Comparison of ENCODE assay signal across 8 cellular contexts in genomic region chr19:40713939-40714338, GRCh38. TPM values are rescaled to one million over a fixed set of nuclear protein-coding genes. Genes with fewer than 3 reads are reported as not detected.
DNase-seq lines count a peak whose midpoint lies in the region; ATAC-seq and TF ChIP-seq lines count a peak whose summit lies in the region.
"Had no signal": no experiment of that assay in that cellular context is flagged by ENCODE, and none has a peak within 500 bp of the region (broad histone marks: within the 10 kb centered on the region; RNA-seq: fewer than 3 reads in every experiment).

No MANE protein-coding gene starts in this region.

- H3K36me3 Mint-ChIP-seq in HFFc6 (ENCODE audit: low read depth) (peaks cover 10% of the 10 kb centered on the region; the same call in 1 of the 2 replicates), immature natural killer cell (peaks cover 10 to 19% (median 13%) of the 10 kb centered on the region in 3 donors)
- peaks cover 59% of the 10 kb centered on the region for H3K36me3 Mint-ChIP-seq in activated T-helper 17 cell treated with anti-CD3 and anti-CD28 coated beads, Interleukin-2, amount 50 U/mL, for 72 hours (ENCODE audit: low read depth)

- H3K27ac Mint-ChIP-seq in HFFc6 (peak overlapping the region; percentile 100), immature natural killer cell (peak overlapping the region; percentile 97 to 99 (median 98))
- H3K27ac Mint-ChIP-seq in activated T-helper 17 cell treated with anti-CD3 and anti-CD28 coated beads, Interleukin-2, amount 50 U/mL, for 72 hours = no peak overlapping the region

- H3K27me3 Mint-ChIP-seq in HFFc6 (ENCODE audit: insufficient read depth) (peaks cover 5% of the 10 kb centered on the region), immature natural killer cell (ENCODE audit: low read depth in 3 of 3) (peaks cover 10 to 21% (median 16%) of the 10 kb centered on the region in 3 donors)
- H3K27me3 Mint-ChIP-seq in activated T-helper 17 cell treated with anti-CD3 and anti-CD28 coated beads, Interleukin-2, amount 50 U/mL, for 72 hours = no peaks in the 10 kb centered on the region

- no peak for ATAC-seq in activated T-helper 17 cell treated with anti-CD3 and anti-CD28 coated beads, Interleukin-2, amount 50 U/mL, for 72 hours (replicated peaks)
- ATAC-seq in stimulated activated naive CD8-positive, alpha-beta T cell treated with anti-CD3 and anti-CD28 coated beads, Interleukin-15, Interleukin-2, amounts not matched to agents 100 U/mL and 50 U/mL, for 24 hours = no peak
- ATAC-seq in HG02870 (IDR thresholded peaks at IDR 0.05; ENCODE audit: unreplicated experiment) = no peak

- H3K4me3 Mint-ChIP-seq in HFFc6 (peak overlapping the region; percentile 92), immature natural killer cell (peak overlapping the region; percentile 86 to 93 (median 91))
- peak overlapping the region; percentile 89 for H3K4me3 Mint-ChIP-seq in activated T-helper 17 cell treated with anti-CD3 and anti-CD28 coated beads, Interleukin-2, amount 50 U/mL, for 72 hours

- H3K9me3 Mint-ChIP-seq in HFFc6 (no peaks in the 10 kb centered on the region), immature natural killer cell (no peaks in the 10 kb centered on the region)
- no peaks in the 10 kb centered on the region for H3K9me3 Mint-ChIP-seq in activated T-helper 17 cell treated with anti-CD3 and anti-CD28 coated beads, Interleukin-2, amount 50 U/mL, for 72 hours

- DNase-seq in HFFc6 = no peak
- DNase-seq in immature natural killer cell = peak in 1 of 3 donors; percentile 21
- DNase-seq in stimulated activated naive CD8-positive, alpha-beta T cell treated with anti-CD3 and anti-CD28 coated beads, Interleukin-15, Interleukin-2, amounts not matched to agents 100 U/mL and 50 U/mL, for 24 hours = peak; percentile 28
- DNase-seq in H4 (ENCODE audit: low spot score) = no peak
- no peak for DNase-seq in C1 segment of cervical spinal cord (lab: John Stamatoyannopoulos, UW)
- DNase-seq: NCI-H82 had no signal

- no peak for TF ChIP-seq CTCF in HFFc6 (IDR thresholded peaks at IDR 0.05)

- H3K4me1 Mint-ChIP-seq in HFFc6 (ENCODE audit: low read depth) (peaks cover 33% of the 10 kb centered on the region), immature natural killer cell (peaks cover 51 to 58% of the 10 kb centered on the region in 2 donors)
- peaks cover 22% of the 10 kb centered on the region for H3K4me1 Mint-ChIP-seq in activated T-helper 17 cell treated with anti-CD3 and anti-CD28 coated beads, Interleukin-2, amount 50 U/mL, for 72 hours

RNA-seq across cellular contexts. Expression of gene COQ8B, which starts 2.7 kb away (rescaled TPM):
- total RNA-seq in HFFc6 (2021; fragmentation: NEBNext Ultra II Directional; extraction: Animal tissue kit (Norgen Biotek cat#: 25700)) = 10 to 100 TPM; 19.8 to 28.6 (median 23.6) TPM
- 10 to 100 TPM; 31.0 to 54.8 TPM for total RNA-seq in activated T-helper 17 cell treated with anti-CD3 and anti-CD28 coated beads, Interleukin-2, amount 50 U/mL, for 72 hours
- 10 to 100 TPM; 18.3 to 23.5 (median 20.8) TPM for polyA plus RNA-seq in immature natural killer cell
- 11.9 and 19.1 TPM in 2 replicates for total RNA-seq in H4 (2014; rRNA removed; shearing (Covaris generic))

RNA-seq across cellular contexts. Expression of gene ITPKC, which starts 3.0 kb away (rescaled TPM):
- 10 to 100 TPM in 4 of 6 experiments, 1 to 10 TPM in 2; 9.2 to 14.9 (median 10.5) TPM for total RNA-seq in HFFc6 (2021; fragmentation: NEBNext Ultra II Directional; extraction: Animal tissue kit (Norgen Biotek cat#: 25700))
- total RNA-seq in activated T-helper 17 cell treated with anti-CD3 and anti-CD28 coated beads, Interleukin-2, amount 50 U/mL, for 72 hours = 10 to 100 TPM in 1 of 2 donors, 1 to 10 TPM in 1; 7.0 to 14.5 TPM
- polyA plus RNA-seq in immature natural killer cell = 1 to 10 TPM; 3.8 to 8.1 (median 4.5) TPM
- 4.0 and 5.1 TPM in 2 replicates for total RNA-seq in H4 (2014; rRNA removed; shearing (Covaris generic))

RNA-seq across cellular contexts. Expression of gene NUMBL, which starts 23.5 kb away (rescaled TPM):
- total RNA-seq in HFFc6 (2021; fragmentation: NEBNext Ultra II Directional; extraction: Animal tissue kit (Norgen Biotek cat#: 25700)) = 10 to 100 TPM; 49.1 to 58.3 (median 53.6) TPM
- total RNA-seq in activated T-helper 17 cell treated with anti-CD3 and anti-CD28 coated beads, Interleukin-2, amount 50 U/mL, for 72 hours = 10 to 100 TPM; 16.4 to 37.3 TPM
- 1 to 10 TPM in 2 of 3 donors, not detected in 1; 1.3 to 1.7 TPM for polyA plus RNA-seq in immature natural killer cell
- 18.4 TPM in 2 replicates for total RNA-seq in H4 (2014; rRNA removed; shearing (Covaris generic))

RNA-seq across cellular contexts. Expression of gene ACTMAP, which starts 36.3 kb away (rescaled TPM):
- 1 to 10 TPM; 6.7 to 8.5 (median 7.5) TPM for total RNA-seq in HFFc6 (2021; fragmentation: NEBNext Ultra II Directional; extraction: Animal tissue kit (Norgen Biotek cat#: 25700))
- total RNA-seq in activated T-helper 17 cell treated with anti-CD3 and anti-CD28 coated beads, Interleukin-2, amount 50 U/mL, for 72 hours = 10 to 100 TPM; 13.0 to 16.6 TPM
- 1 to 10 TPM in 2 of 3 donors, not detected in 1; 3.1 to 6.2 TPM for polyA plus RNA-seq in immature natural killer cell
- total RNA-seq in H4 (2014; rRNA removed; shearing (Covaris generic)) = 0.21 and 0.39 TPM in 2 replicates

RNA-seq across cellular contexts. Expression of gene SNRPA, which starts 37.1 kb away (rescaled TPM):
- 100 to 1,000 TPM in 4 of 6 experiments, 10 to 100 TPM in 2; 87.8 to 120 (median 104) TPM for total RNA-seq in HFFc6 (2021; fragmentation: NEBNext Ultra II Directional; extraction: Animal tissue kit (Norgen Biotek cat#: 25700))
- 100 to 1,000 TPM; 171 to 175 TPM for total RNA-seq in activated T-helper 17 cell treated with anti-CD3 and anti-CD28 coated beads, Interleukin-2, amount 50 U/mL, for 72 hours
- 10 to 100 TPM; 28.9 to 78.7 (median 39.2) TPM for polyA plus RNA-seq in immature natural killer cell
- 42.3 and 71.7 TPM in 2 replicates for total RNA-seq in H4 (2014; rRNA removed; shearing (Covaris generic))
